24 cellular contexts compared by ENCODE assay signal in genomic region chr2:111689174-111689573, GRCh38.
DNase-seq lines count a peak whose midpoint lies in the region; ATAC-seq, FAIRE-seq and TF ChIP-seq lines count a peak whose summit lies in the region.
"Had no signal": no experiment of that assay in that cellular context is flagged by ENCODE, and none has a peak within 500 bp of the region (broad histone marks: within the 10 kb centered on the region; RNA-seq: fewer than 3 reads in every experiment).

No MANE protein-coding gene starts in this region.

- POLR2A ChIA-PET in A549 (lab: Yijun Ruan, JAX): interaction anchor here (0.5 kb wide), 1 partner anchor 10 kb away, joined by 4 read pairs; no protein-coding TSS in a partner anchor

- FAIRE-seq in A549 (lab: Jason Lieb, UNC): no peak
- FAIRE-seq: A204.1, D721Med, G401.6, GM12878, GM12892, GM18507 had no signal

- H3K4me1 Mint-ChIP-seq in neural progenitor cell: no peaks in the 10 kb centered on the region
- H3K4me1 Mint-ChIP-seq in stimulated activated naive B cell treated with anti-CD40 and anti-IgM and Interleukin-4, amounts not matched to agents 10 μg/mL and 1 μg/mL and 100 μg/mL, for 72 hours: no peaks in the 10 kb centered on the region
- H3K4me1 Mint-ChIP-seq: B cell had no signal

- TF ChIP-seq RAD21 in A549 (conservative IDR thresholded peaks at IDR 0.05 in 1 of 2, IDR thresholded peaks at IDR 0.05 in 1 of 2): no peak

- H3K4me3 ChIP-seq in A549 (no peak overlapping the region), OCI-LY1 (ENCODE audit: low read depth, low read length, poor library complexity, severe bottlenecking) (peak overlapping the region; percentile 4), neural progenitor cell (no peak overlapping the region), brain microvascular endothelial cell (ENCODE audit: low read depth, low read length) (no peak overlapping the region)
- H3K4me3 ChIP-seq: BLaER1 treated with 17β-estradiol and CSF1 and Interleukin-3, amounts not matched to agents 10 nM and 100 nM; GM12878 had no signal

- peak overlapping the region in 1 of 2 experiments; percentile 40; a peak in 2 of 6 replicates for H3K27ac ChIP-seq in A549
- H3K27ac ChIP-seq in OCI-LY1 (ENCODE audit: low read depth, low read length, poor library complexity, severe bottlenecking): peak overlapping the region; percentile 78
- H3K27ac ChIP-seq in neural progenitor cell: no peak overlapping the region
- no peak overlapping the region for H3K27ac ChIP-seq in brain microvascular endothelial cell
- H3K27ac ChIP-seq: C4-2B had no signal

- no peak for ATAC-seq in A549
- ATAC-seq in stimulated activated naive B cell treated with anti-CD40 and anti-IgM and Interleukin-4, amounts not matched to agents 10 μg/mL and 1 μg/mL and 100 μg/mL, for 72 hours (replicated peaks): no peak
- ATAC-seq: CD8-positive, alpha-beta T cell; GM12878 had no signal

- TF ChIP-seq CTCF in A549 (IDR thresholded peaks at IDR 0.05): no peak
- no peak for TF ChIP-seq CTCF in OCI-LY1 (IDR thresholded peaks at IDR 0.05; ENCODE audit: low read length)
- no peak for TF ChIP-seq CTCF in neural progenitor cell (IDR thresholded peaks at IDR 0.05)
- no peak for TF ChIP-seq CTCF in brain microvascular endothelial cell (IDR thresholded peaks at IDR 0.05; ENCODE audit: low read depth, low read length, missing control alignments)

- no peaks in the 10 kb centered on the region for H3K36me3 Mint-ChIP-seq in neural progenitor cell
- H3K36me3 Mint-ChIP-seq in stimulated activated naive B cell treated with anti-CD40 and anti-IgM and Interleukin-4, amounts not matched to agents 10 μg/mL and 1 μg/mL and 100 μg/mL, for 72 hours: peaks cover 0 to 2% of the 10 kb centered on the region in 2 donors
- H3K36me3 Mint-ChIP-seq: CD8-positive, alpha-beta T cell had no signal

- peak overlapping the region; percentile 53 for H3K9ac ChIP-seq in OCI-LY1 (ENCODE audit: low read length)
- H3K9ac ChIP-seq in neural progenitor cell: no peak overlapping the region
- H3K9ac ChIP-seq: BLaER1 treated with 17β-estradiol and CSF1 and Interleukin-3, amounts not matched to agents 10 nM and 100 nM had no signal

- H3K9me2 ChIP-seq in OCI-LY1 (ENCODE audit: low read depth, low read length): no peaks in the 10 kb centered on the region

- no peaks in the 10 kb centered on the region for H3K27me3 ChIP-seq in OCI-LY1 (ENCODE audit: insufficient read depth, low read length)
- H3K27me3 ChIP-seq in neural progenitor cell: no peaks in the 10 kb centered on the region
- no peaks in the 10 kb centered on the region for H3K27me3 ChIP-seq in brain microvascular endothelial cell (replicated peaks)
- H3K27me3 ChIP-seq: BLaER1 treated with 17β-estradiol and CSF1 and Interleukin-3, amounts not matched to agents 10 nM and 100 nM had no signal

- H4K20me1 ChIP-seq in OCI-LY1 (ENCODE audit: insufficient read depth, low read length): no peaks in the 10 kb centered on the region
- no peaks in the 10 kb centered on the region for H4K20me1 ChIP-seq in neural progenitor cell (ENCODE audit: low read depth)
- H4K20me1 ChIP-seq: BLaER1 treated with 17β-estradiol and CSF1 and Interleukin-3, amounts not matched to agents 10 nM and 100 nM had no signal

- no peaks in the 10 kb centered on the region for H3K79me2 ChIP-seq in OCI-LY1 (ENCODE audit: insufficient read depth, low read length)
- H3K79me2 ChIP-seq in neural progenitor cell (ENCODE audit: low read depth): no peaks in the 10 kb centered on the region

- H2AFZ ChIP-seq in OCI-LY1 (ENCODE audit: low read length): no peak overlapping the region
- H2AFZ ChIP-seq in neural progenitor cell (replicated peaks): peak overlapping the region; percentile 79

- TF ChIP-seq POLR2A in A549 (IDR thresholded peaks at IDR 0.05; ENCODE audit: low read length): no peak

- peaks cover 2% of the 10 kb centered on the region for H3K27me3 Mint-ChIP-seq in neural progenitor cell (ENCODE audit: insufficient read depth, low read depth)
- H3K27me3 Mint-ChIP-seq in stimulated activated naive B cell treated with anti-CD40 and anti-IgM and Interleukin-4, amounts not matched to agents 10 μg/mL and 1 μg/mL and 100 μg/mL, for 72 hours: peaks cover 6 to 9% of the 10 kb centered on the region in 2 donors
- H3K27me3 Mint-ChIP-seq: B cell; CD4-positive, alpha-beta T cell had no signal

- CTCF ChIA-PET in A549 (lab: Yijun Ruan, JAX): interaction anchor here (1.4 to 2.6 kb wide), 2 partner anchors 10 to 19 kb away, joined by 6 to 10 read pairs; no protein-coding TSS in a partner anchor

- H3K9me3 ChIP-seq in A549: no peaks in the 10 kb centered on the region
- no peaks in the 10 kb centered on the region for H3K9me3 ChIP-seq in OCI-LY1 (ENCODE audit: low read length)
- no peaks in the 10 kb centered on the region for H3K9me3 ChIP-seq in neural progenitor cell (ENCODE audit: low read depth)
- H3K9me3 ChIP-seq: BLaER1 treated with 17β-estradiol and CSF1 and Interleukin-3, amounts not matched to agents 10 nM and 100 nM; Caco-2 had no signal

- no peaks in the 10 kb centered on the region for H3F3A ChIP-seq in OCI-LY1 (ENCODE audit: insufficient read depth, low read length)
- no peaks in the 10 kb centered on the region for H3F3A ChIP-seq in neural progenitor cell (ENCODE audit: low read depth)

- H3K4me3 Mint-ChIP-seq in neural progenitor cell: no peak overlapping the region
- H3K4me3 Mint-ChIP-seq in stimulated activated naive B cell treated with anti-CD40 and anti-IgM and Interleukin-4, amounts not matched to agents 10 μg/mL and 1 μg/mL and 100 μg/mL, for 72 hours: no peak overlapping the region
- H3K4me3 Mint-ChIP-seq: B cell; CD4-positive, alpha-beta T cell; CD8-positive, alpha-beta T cell had no signal

- H3K36me3 ChIP-seq in OCI-LY1 (ENCODE audit: insufficient read depth, low read length) (no peaks in the 10 kb centered on the region), neural progenitor cell (no peaks in the 10 kb centered on the region), brain microvascular endothelial cell (replicated peaks) (no peaks in the 10 kb centered on the region)
- H3K36me3 ChIP-seq: BLaER1 treated with 17β-estradiol and CSF1 and Interleukin-3, amounts not matched to agents 10 nM and 100 nM had no signal

- no peak overlapping the region for H3K27ac Mint-ChIP-seq in neural progenitor cell
- peak overlapping the region; percentile 17 for H3K27ac Mint-ChIP-seq in stimulated activated naive B cell treated with anti-CD40 and anti-IgM and Interleukin-4, amounts not matched to agents 10 μg/mL and 1 μg/mL and 100 μg/mL, for 72 hours
- H3K27ac Mint-ChIP-seq: B cell; CD4-positive, alpha-beta T cell; CD8-positive, alpha-beta T cell had no signal

- no peak for TF ChIP-seq EP300 in A549 (IDR thresholded peaks at IDR 0.05)

- in situ Hi-C loops in brain microvascular endothelial cell (cut with HindIII; ENCODE audit: low pct_ligation_motif_present, low sequenced_read_pairs): no loop called here

- H3K4me1 ChIP-seq in A549 (no peaks in the 10 kb centered on the region), OCI-LY1 (ENCODE audit: insufficient read depth, low read length, severe bottlenecking) (peaks cover 49% of the 10 kb centered on the region), neural progenitor cell (no peaks in the 10 kb centered on the region)
- H3K4me1 ChIP-seq: BLaER1 treated with 17β-estradiol and CSF1 and Interleukin-3, amounts not matched to agents 10 nM and 100 nM had no signal

- no peak overlapping the region for H3K4me2 ChIP-seq in A549
- peak overlapping the region; percentile 46 for H3K4me2 ChIP-seq in OCI-LY1 (ENCODE audit: low read length)
- H3K4me2 ChIP-seq in neural progenitor cell: no peak overlapping the region
- H3K4me2 ChIP-seq: BLaER1 treated with 17β-estradiol and CSF1 and Interleukin-3, amounts not matched to agents 10 nM and 100 nM had no signal

- no peak for DNase-seq in A549 (ENCODE audit: low read depth in 1 of 2, low spot score in 1 of 2)
- DNase-seq in neural progenitor cell (ENCODE audit: low spot score): no peak
- DNase-seq in stimulated activated naive B cell treated with anti-CD40 and anti-IgM and Interleukin-4, amounts not matched to agents 10 μg/mL and 1 μg/mL and 100 μg/mL, for 72 hours: no peak
- no peak for DNase-seq in ecto neural progenitor cell (ENCODE audit: low spot score)
- DNase-seq in GM03348 (ENCODE audit: low spot score): no peak
- no peak for DNase-seq in brain microvascular endothelial cell
- DNase-seq: 8988T; AML-193; Caco-2; Calu3; CD4-positive, alpha-beta T cell; CD8-positive, alpha-beta T cell; DMS79 treated with DMSO at 0.1 percent for 48 hours; GF-D8 had no signal

- H3K9me3 Mint-ChIP-seq in neural progenitor cell: peaks cover 6% of the 10 kb centered on the region
- H3K9me3 Mint-ChIP-seq in stimulated activated naive B cell treated with anti-CD40 and anti-IgM and Interleukin-4, amounts not matched to agents 10 μg/mL and 1 μg/mL and 100 μg/mL, for 72 hours: no peaks in the 10 kb centered on the region
- H3K9me3 Mint-ChIP-seq: CD4-positive, alpha-beta T cell; CD8-positive, alpha-beta T cell had no signal

TF ChIP-seq in A549, 52 proteins besides CTCF, POLR2A, EP300 and RAD21:
- TF ChIP-seq NFE2L2 (conservative IDR thresholded peaks at IDR 0.05; ENCODE audit: low read length): peak; percentile 49; the same call in 1 of the 2 replicates
- TF ChIP-seq NPAS2 (CRISPR knock-in tag; IDR thresholded peaks at IDR 0.05; ENCODE audit: borderline replicate concordance): no peak
